ENCODE assay signal across 2 cellular contexts in the genomic region with DNA sequence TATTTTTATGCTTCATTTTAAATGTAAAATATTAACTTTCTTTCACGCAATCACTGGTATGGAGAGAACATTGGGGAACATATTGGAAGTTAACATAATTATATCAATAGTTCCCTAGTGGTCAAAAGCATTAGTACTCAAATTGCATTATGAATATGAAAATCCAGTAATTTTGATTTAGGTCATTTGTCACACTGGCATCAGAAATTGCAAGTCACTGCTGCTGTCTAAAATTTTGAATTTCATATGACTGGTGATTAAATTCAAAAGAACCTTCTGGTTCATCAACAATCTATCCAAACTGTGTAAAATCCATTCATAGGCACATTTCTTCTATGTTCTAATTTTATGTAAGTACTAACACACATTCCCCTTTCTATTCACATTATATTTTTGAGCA.
TF ChIP-seq lines count a peak whose summit lies in the region.

No MANE protein-coding gene starts in this region.

TF ChIP-seq in HepG2, 621 proteins besides CTCF, POLR2A, EP300 and RAD21 (continued from another document):
- TF ChIP-seq, protein P1, sequence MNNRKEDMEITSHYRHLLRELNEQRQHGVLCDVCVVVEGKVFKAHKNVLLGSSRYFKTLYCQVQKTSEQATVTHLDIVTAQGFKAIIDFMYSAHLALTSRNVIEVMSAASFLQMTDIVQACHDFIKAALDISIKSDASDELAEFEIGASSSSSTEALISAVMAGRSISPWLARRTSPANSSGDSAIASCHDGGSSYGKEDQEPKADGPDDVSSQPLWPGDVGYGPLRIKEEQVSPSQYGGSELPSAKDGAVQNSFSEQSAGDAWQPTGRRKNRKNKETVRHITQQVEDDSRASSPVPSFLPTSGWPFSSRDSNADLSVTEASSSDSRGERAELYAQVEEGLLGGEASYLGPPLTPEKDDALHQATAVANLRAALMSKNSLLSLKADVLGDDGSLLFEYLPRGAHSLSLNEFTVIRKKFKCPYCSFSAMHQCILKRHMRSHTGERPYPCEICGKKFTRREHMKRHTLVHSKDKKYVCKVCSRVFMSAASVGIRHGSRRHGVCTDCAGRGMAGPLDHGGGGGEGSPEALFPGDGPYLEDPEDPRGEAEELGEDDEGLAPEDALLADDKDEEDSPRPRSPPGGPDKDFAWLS (CRISPR knock-in tag; IDR thresholded peaks at IDR 0.05; ENCODE audit: borderline replicate concordance) = no peak

TF ChIP-seq in HCT116, 20 proteins besides CTCF, POLR2A, EP300 and RAD21 (continued from another document):
- TF ChIP-seq, protein P2, sequence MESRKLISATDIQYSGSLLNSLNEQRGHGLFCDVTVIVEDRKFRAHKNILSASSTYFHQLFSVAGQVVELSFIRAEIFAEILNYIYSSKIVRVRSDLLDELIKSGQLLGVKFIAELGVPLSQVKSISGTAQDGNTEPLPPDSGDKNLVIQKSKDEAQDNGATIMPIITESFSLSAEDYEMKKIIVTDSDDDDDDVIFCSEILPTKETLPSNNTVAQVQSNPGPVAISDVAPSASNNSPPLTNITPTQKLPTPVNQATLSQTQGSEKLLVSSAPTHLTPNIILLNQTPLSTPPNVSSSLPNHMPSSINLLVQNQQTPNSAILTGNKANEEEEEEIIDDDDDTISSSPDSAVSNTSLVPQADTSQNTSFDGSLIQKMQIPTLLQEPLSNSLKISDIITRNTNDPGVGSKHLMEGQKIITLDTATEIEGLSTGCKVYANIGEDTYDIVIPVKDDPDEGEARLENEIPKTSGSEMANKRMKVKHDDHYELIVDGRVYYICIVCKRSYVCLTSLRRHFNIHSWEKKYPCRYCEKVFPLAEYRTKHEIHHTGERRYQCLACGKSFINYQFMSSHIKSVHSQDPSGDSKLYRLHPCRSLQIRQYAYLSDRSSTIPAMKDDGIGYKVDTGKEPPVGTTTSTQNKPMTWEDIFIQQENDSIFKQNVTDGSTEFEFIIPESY (IDR thresholded peaks at IDR 0.05; ENCODE audit: extremely low read depth, insufficient replicate concordance, low read length) = no peak
- no peak for TF ChIP-seq CBX3 (IDR thresholded peaks at IDR 0.05; ENCODE audit: low read depth)
- TF ChIP-seq EZH2phosphoT487 (IDR thresholded peaks at IDR 0.05; ENCODE audit: borderline replicate concordance) = no peak
